8 cellular contexts compared by ENCODE assay signal in the genomic region with DNA sequence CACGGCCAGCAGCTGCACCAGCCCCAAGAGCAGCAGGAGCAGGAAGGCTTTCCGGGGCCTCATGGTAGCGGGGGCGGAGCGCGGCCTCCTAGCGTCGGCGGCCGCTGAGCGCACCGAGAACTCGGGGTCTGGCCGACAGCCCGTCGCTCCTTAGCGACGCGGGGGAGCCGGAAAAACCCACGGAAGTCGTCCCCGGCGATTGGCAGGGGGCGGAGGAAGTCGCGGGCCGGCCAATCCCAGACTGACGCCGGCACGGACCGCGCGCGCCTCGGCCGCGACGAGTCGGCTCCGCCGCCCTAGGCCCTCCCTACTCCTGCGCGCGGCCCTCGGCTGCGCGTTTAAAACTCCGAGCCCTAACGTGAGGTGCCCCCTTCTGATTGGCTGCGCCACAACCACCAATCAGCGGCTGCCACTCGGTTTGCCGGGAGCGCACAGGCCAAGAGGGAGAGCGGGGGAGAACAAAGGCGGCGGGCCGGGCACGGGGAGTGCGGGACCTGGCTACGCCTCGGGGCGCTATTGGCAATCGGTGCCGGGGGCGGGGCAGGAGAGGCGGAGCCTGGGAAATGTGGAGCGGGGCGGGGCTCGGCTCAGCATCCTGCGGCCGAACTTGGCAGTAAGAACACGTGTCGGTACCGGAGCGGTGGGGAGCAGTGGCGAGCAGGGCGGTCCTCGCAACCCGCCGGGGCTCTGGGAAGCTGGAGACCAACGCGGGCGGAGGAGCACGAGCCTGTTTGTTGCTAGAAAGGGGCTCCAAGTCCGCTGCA. TPM values are rescaled to one million over a fixed set of nuclear protein-coding genes. Genes with fewer than 3 reads are reported as not detected.
DNase-seq lines count a peak whose midpoint lies in the region; ATAC-seq and TF ChIP-seq lines count a peak whose summit lies in the region.

A gene with protein sequence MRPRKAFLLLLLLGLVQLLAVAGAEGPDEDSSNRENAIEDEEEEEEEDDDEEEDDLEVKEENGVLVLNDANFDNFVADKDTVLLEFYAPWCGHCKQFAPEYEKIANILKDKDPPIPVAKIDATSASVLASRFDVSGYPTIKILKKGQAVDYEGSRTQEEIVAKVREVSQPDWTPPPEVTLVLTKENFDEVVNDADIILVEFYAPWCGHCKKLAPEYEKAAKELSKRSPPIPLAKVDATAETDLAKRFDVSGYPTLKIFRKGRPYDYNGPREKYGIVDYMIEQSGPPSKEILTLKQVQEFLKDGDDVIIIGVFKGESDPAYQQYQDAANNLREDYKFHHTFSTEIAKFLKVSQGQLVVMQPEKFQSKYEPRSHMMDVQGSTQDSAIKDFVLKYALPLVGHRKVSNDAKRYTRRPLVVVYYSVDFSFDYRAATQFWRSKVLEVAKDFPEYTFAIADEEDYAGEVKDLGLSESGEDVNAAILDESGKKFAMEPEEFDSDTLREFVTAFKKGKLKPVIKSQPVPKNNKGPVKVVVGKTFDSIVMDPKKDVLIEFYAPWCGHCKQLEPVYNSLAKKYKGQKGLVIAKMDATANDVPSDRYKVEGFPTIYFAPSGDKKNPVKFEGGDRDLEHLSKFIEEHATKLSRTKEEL (minus strand): TSS at position 160 of the 764 bp plus-strand sequence. CDS start 97 bp downstream, at position 63.

- H3K4me1 Mint-ChIP-seq in activated B cell treated with CpG ODN at 0.5 μM for 24 hours (peaks cover 39% of the 10 kb centered on the region), immature natural killer cell (peaks cover 37 to 53% of the 10 kb centered on the region in 2 donors)

- CTCF ChIA-PET in activated B cell treated with CpG ODN at 0.5 μM for 24 hours (lab: Charles Lee), result interaction anchor here (0.8 to 2.4 kb wide), 4 partner anchors 18 to 37 kb away, joined by 3 to 15 read pairs (median 4); no protein-coding TSS in a partner anchor

- ATAC-seq in HG03196 (IDR thresholded peaks at IDR 0.05; ENCODE audit: unreplicated experiment) (peak; percentile 95), activated B cell treated with CpG ODN at 0.5 μM for 24 hours (ENCODE audit: low read depth) (peak; percentile 87)

- TF ChIP-seq POLR2A in GM18951 (IDR thresholded peaks at IDR 0.05; ENCODE audit: extremely low read depth, insufficient read depth, insufficient read length), result peak; percentile 93

- no peak; the same call in 1 of the 2 replicates for TF ChIP-seq CTCF in AG09319 (IDR thresholded peaks at IDR 0.05; ENCODE audit: low read depth, low read length)
- no peak for TF ChIP-seq CTCF in activated B cell treated with CpG ODN at 0.5 μM for 24 hours (IDR thresholded peaks at IDR 0.05)

- POLR2A ChIA-PET in activated B cell treated with CpG ODN at 0.5 μM for 24 hours (lab: Charles Lee), result interaction anchor here (0.6 to 2.0 kb wide), 16 partner anchors 11 to 432 kb away, joined by 3 to 10 read pairs (median 4); a partner anchor contains a TSS

- H3K36me3 Mint-ChIP-seq in activated B cell treated with CpG ODN at 0.5 μM for 24 hours (ENCODE audit: low read depth), result peaks cover 17% of the 10 kb centered on the region
- H3K36me3 Mint-ChIP-seq in immature natural killer cell, result peaks cover 0 to 3% (median 0%) of the 10 kb centered on the region in 3 donors

- H3K9me3 Mint-ChIP-seq in activated B cell treated with CpG ODN at 0.5 μM for 24 hours (no peaks in the 10 kb centered on the region), immature natural killer cell (no peaks in the 10 kb centered on the region)

- intact Hi-C loops in activated B cell treated with CpG ODN at 0.5 μM for 24 hours (cut with micrococcal nuclease), result loop anchor here (1.0 to 10.0 kb wide), 13 partner anchors 23 to 810 kb away; a partner anchor contains a TSS

- in situ Hi-C loops in GM18951 (cut with MboI; ENCODE audit: low sequenced_read_pairs, unreplicated experiment), result no loop called here

- H3K4me3 Mint-ChIP-seq in activated B cell treated with CpG ODN at 0.5 μM for 24 hours (peak within 1 kb of the TSS; percentile 92), immature natural killer cell (peak within 1 kb of the TSS; percentile 87 to 92 (median 90))

- H3K27me3 Mint-ChIP-seq in activated B cell treated with CpG ODN at 0.5 μM for 24 hours (no peaks in the 10 kb centered on the region), immature natural killer cell (ENCODE audit: low read depth in 3 of 3) (peaks cover 4 to 9% (median 7%) of the 10 kb centered on the region in 3 donors)

- DNase-seq in AG09319 (ENCODE audit: extremely low read depth, low read depth) (peak; percentile 98), NCI-H345 (lab: John Stamatoyannopoulos, UW) (peak; percentile 99), activated B cell treated with CpG ODN at 0.5 μM for 24 hours (peak; percentile 99), caudate nucleus (lab: John Stamatoyannopoulos, UW) (peak; percentile 92 to 100 (median 99)), immature natural killer cell (peak; percentile 100), smooth muscle cell of the brain vasculature (ENCODE audit: low read depth, low spot score) (peak; percentile 98)

- peak within 1 kb of the TSS; percentile 86 for H3K27ac ChIP-seq in caudate nucleus (ENCODE audit: low read depth, low read length)

- H3K27ac Mint-ChIP-seq in activated B cell treated with CpG ODN at 0.5 μM for 24 hours, result peak within 1 kb of the TSS; percentile 89
- peak within 1 kb of the TSS; percentile 87 to 95 (median 92) for H3K27ac Mint-ChIP-seq in immature natural killer cell

RNA-seq across cellular contexts. Expression of the gene that starts here (rescaled TPM):
- total RNA-seq in activated B cell treated with CpG ODN at 0.5 μM for 24 hours, result 57.4 and 59.4 TPM in 2 replicates
- polyA plus RNA-seq in immature natural killer cell, result 100 to 1,000 TPM in 2 of 3 donors, 10 to 100 TPM in 1; 84.4 to 160 (median 125) TPM

Comparison
In these comparisons a context has a peak if more than half of its experiments do, and no peak if none do; other contexts are left out.
1. Peak in every context shown above with its lines: DNase-seq, ATAC-seq and H3K27ac ChIP-seq.